In genomic region chr13:110915057-110915873, GRCh38 we compare ENCODE assay signal across 1 cellular context.
A peak's percentile ranks its signal among the peaks of the same experiment; 100 is the strongest.
TF ChIP-seq lines count a peak whose summit lies in the region.

Gene ANKRD10 (minus strand): TSS chr13:110915069. CDS start chr13:110914934, 135 bp downstream.

TF ChIP-seq in HepG2, 621 proteins besides CTCF, POLR2A, EP300 and RAD21 (continued from another document and continues in another):
- TF ChIP-seq ZNF142 (CRISPR knock-in tag; IDR thresholded peaks at IDR 0.05) (0 out of 2 replicates have a peak, but pooled peaks have one; percentile 38), MIXL1 (CRISPR knock-in tag; IDR thresholded peaks at IDR 0.05) (no peak), SIX1 (CRISPR knock-in tag; IDR thresholded peaks at IDR 0.05; ENCODE audit: borderline replicate concordance) (no peak), ZFP36L1 (CRISPR knock-in tag; IDR thresholded peaks at IDR 0.05) (no peak), CHD2 (IDR thresholded peaks at IDR 0.05; ENCODE audit: low read depth, low read length) (no peak), THRA (CRISPR knock-in tag; IDR thresholded peaks at IDR 0.05; ENCODE audit: borderline replicate concordance) (no peak), ATRX (CRISPR knock-in tag; IDR thresholded peaks at IDR 0.05; ENCODE audit: borderline replicate concordance) (no peak), ZNF343 (CRISPR knock-in tag; IDR thresholded peaks at IDR 0.05) (no peak), GPBP1L1 (CRISPR knock-in tag; IDR thresholded peaks at IDR 0.05) (no peak), DDIT3 (CRISPR knock-in tag; IDR thresholded peaks at IDR 0.05) (no peak), AHR (CRISPR knock-in tag; IDR thresholded peaks at IDR 0.05) (no peak), ZNF30 (CRISPR knock-in tag; IDR thresholded peaks at IDR 0.05) (no peak), DR1 (CRISPR knock-in tag; IDR thresholded peaks at IDR 0.05) (0 out of 2 replicates have a peak, but pooled peaks have one; percentile 11), PHF5A (CRISPR knock-in tag; IDR thresholded peaks at IDR 0.05; ENCODE audit: low read depth, unreplicated experiment) (no peak), TGIF2 (CRISPR knock-in tag; IDR thresholded peaks at IDR 0.05) (0 out of 2 replicates have a peak, but pooled peaks have one; percentile 23), STAG1 (CRISPR knock-in tag; IDR thresholded peaks at IDR 0.05) (peak; percentile 41), NR0B2 (CRISPR knock-in tag; IDR thresholded peaks at IDR 0.05) (no peak), HNRNPH1 (optimal IDR thresholded peaks at IDR 0.05; ENCODE audit: low read depth, low read length) (peak; percentile 46), THAP8 (CRISPR knock-in tag; IDR thresholded peaks at IDR 0.05; ENCODE audit: borderline replicate concordance) (0 out of 2 replicates have a peak, but pooled peaks have one; percentile 52), HES4 (CRISPR knock-in tag; IDR thresholded peaks at IDR 0.05; ENCODE audit: borderline replicate concordance) (no peak), NFYB (CRISPR knock-in tag; IDR thresholded peaks at IDR 0.05) (no peak), PLRG1 (conservative IDR thresholded peaks at IDR 0.05) (no peak), NR2C2 (CRISPR knock-in tag; IDR thresholded peaks at IDR 0.05; ENCODE audit: borderline replicate concordance) (peak; percentile 42; the same call in 1 of the 2 replicates), ZNF136 (CRISPR knock-in tag; IDR thresholded peaks at IDR 0.05; ENCODE audit: low read depth) (no peak), SRF (IDR thresholded peaks at IDR 0.05; ENCODE audit: low read depth, low read length) (0 out of 2 replicates have a peak, but pooled peaks have one; percentile 6), GPN1 (CRISPR knock-in tag; IDR thresholded peaks at IDR 0.05; ENCODE audit: borderline replicate concordance) (no peak), MIER3 (CRISPR knock-in tag; IDR thresholded peaks at IDR 0.05; ENCODE audit: borderline replicate concordance) (no peak), ZNF562 (CRISPR knock-in tag; IDR thresholded peaks at IDR 0.05; ENCODE audit: borderline replicate concordance) (no peak), YY1 (IDR thresholded peaks at IDR 0.05; ENCODE audit: insufficient read depth, insufficient replicate concordance, low read depth, low read length) (peak; percentile 26), ZNF629 (CRISPR knock-in tag; conservative IDR thresholded peaks at IDR 0.05) (no peak), HIC2 (CRISPR knock-in tag; IDR thresholded peaks at IDR 0.05; ENCODE audit: low read depth) (no peak; the same call in 1 of the 2 replicates), ZNF782 (CRISPR knock-in tag; IDR thresholded peaks at IDR 0.05; ENCODE audit: borderline replicate concordance) (no peak; the same call in 1 of the 2 replicates), SSRP1 (CRISPR knock-in tag; IDR thresholded peaks at IDR 0.05) (no peak), SOX6 (IDR thresholded peaks at IDR 0.05) (no peak), SOX6 (CRISPR knock-in tag; IDR thresholded peaks at IDR 0.05) (no peak), PHF8 (CRISPR knock-in tag; IDR thresholded peaks at IDR 0.05) (peak; percentile 88), ERF (CRISPR knock-in tag; IDR thresholded peaks at IDR 0.05) (no peak; the same call in 1 of the 2 replicates), HOXA5 (CRISPR knock-in tag; IDR thresholded peaks at IDR 0.05) (peak; percentile 78), TEAD3 (CRISPR knock-in tag; optimal IDR thresholded peaks at IDR 0.05; ENCODE audit: borderline replicate concordance) (no peak), GZF1 (CRISPR knock-in tag; IDR thresholded peaks at IDR 0.05) (0 out of 2 replicates have a peak, but pooled peaks have one; percentile 35), TRAFD1 (CRISPR knock-in tag; IDR thresholded peaks at IDR 0.05; ENCODE audit: borderline replicate concordance) (no peak), ELF3 (CRISPR knock-in tag; IDR thresholded peaks at IDR 0.05) (no peak), ZNF580 (CRISPR knock-in tag; IDR thresholded peaks at IDR 0.05; ENCODE audit: borderline replicate concordance, low read depth) (peak; percentile 8; the same call in 1 of the 2 replicates), HOMEZ (CRISPR knock-in tag; IDR thresholded peaks at IDR 0.05; ENCODE audit: low read depth) (no peak; the same call in 1 of the 2 replicates), KLF12 (CRISPR knock-in tag; IDR thresholded peaks at IDR 0.05; ENCODE audit: borderline replicate concordance) (no peak; the same call in 1 of the 2 replicates), ZNF747 (CRISPR knock-in tag; IDR thresholded peaks at IDR 0.05; ENCODE audit: borderline replicate concordance) (no peak), ZNF446 (CRISPR knock-in tag; IDR thresholded peaks at IDR 0.05) (no peak), ZNF326 (CRISPR knock-in tag; IDR thresholded peaks at IDR 0.05; ENCODE audit: borderline replicate concordance) (no peak), ZFY (CRISPR knock-in tag; IDR thresholded peaks at IDR 0.05) (peak; percentile 88), ZMYM4 (CRISPR knock-in tag; IDR thresholded peaks at IDR 0.05) (peak; percentile 57), MLX (CRISPR knock-in tag; IDR thresholded peaks at IDR 0.05) (no peak), HNRNPL (IDR thresholded peaks at IDR 0.05; ENCODE audit: low read depth, low read length) (no peak), ZNF576 (CRISPR knock-in tag; IDR thresholded peaks at IDR 0.05) (no peak), ZNF83 (CRISPR knock-in tag; IDR thresholded peaks at IDR 0.05; ENCODE audit: borderline replicate concordance) (no peak)
